20 cellular contexts compared by ENCODE assay signal in genomic region chr13:106859505-106859904, GRCh38.
A peak's percentile ranks its signal among the peaks of the same experiment; 100 is the strongest.
DNase-seq lines count a peak whose midpoint lies in the region; ATAC-seq and TF ChIP-seq lines count a peak whose summit lies in the region.
"Had no signal": no experiment of that assay in that cellular context is flagged by ENCODE, and none has a peak within 500 bp of the region (broad histone marks: within the 10 kb centered on the region; RNA-seq: fewer than 3 reads in every experiment).

No MANE protein-coding gene starts in this region.

- H3K79me2 ChIP-seq in PC-3 (ENCODE audit: low read length): no peaks in the 10 kb centered on the region
- H3K79me2 ChIP-seq in smooth muscle cell (ENCODE audit: low read depth): no peaks in the 10 kb centered on the region

- DNase-seq in HEK293T (ENCODE audit: extremely low spot score): no peak
- DNase-seq in PC-3: peak; percentile 28
- peak; percentile 77 for DNase-seq in islet precursor cell
- no peak for DNase-seq in smooth muscle cell (lab: John Stamatoyannopoulos, UW; ENCODE audit: unreplicated experiment)
- DNase-seq in T1000 (lab: John Stamatoyannopoulos, UW): no peak
- DNase-seq in stimulated activated CD4-positive, alpha-beta T cell treated with anti-CD3 and anti-CD28 coated beads, Interleukin-4, amount 100 ng/mL, for 1 hour: no peak
- DNase-seq: activated CD4-positive, alpha-beta T cell treated with anti-CD3 and anti-CD28 coated beads, Interleukin-2, amount 50 U/mL, for 48 hours; activated effector memory CD4-positive, alpha-beta T cell treated with anti-CD3 and anti-CD28 coated beads, Interleukin-2, amount 50 U/mL, for 16 hours; CD8-positive, alpha-beta memory T cell; dermis blood vessel endothelial cell; kidney; mammary epithelial cell; NCI-H1105 treated with DMSO at 0.1 percent for 48 hours; NCI-H2227 treated with DMSO at 0.1 percent for 48 hours; Peyer's patch; T-helper 2 cell had no signal

- TF ChIP-seq CTCF in PC-3 (conservative IDR thresholded peaks at IDR 0.05; ENCODE audit: low read depth, low read length) (no peak), smooth muscle cell (IDR thresholded peaks at IDR 0.05; ENCODE audit: borderline replicate concordance, insufficient read depth, poor library complexity, severe bottlenecking) (no peak)

- intact Hi-C loops in PC-3 (cut with micrococcal nuclease): no loop called here

- H3F3A ChIP-seq in PC-3 (ENCODE audit: low read length, unreplicated experiment) (no peaks in the 10 kb centered on the region), smooth muscle cell (ENCODE audit: low read depth) (no peaks in the 10 kb centered on the region)

- H3K36me3 ChIP-seq in PC-3 (ENCODE audit: low read depth, low read length) (no peaks in the 10 kb centered on the region), smooth muscle cell (ENCODE audit: low read depth) (no peaks in the 10 kb centered on the region)
- H3K36me3 ChIP-seq: Peyer's patch, thoracic aorta had no signal

- BruUV-seq in PC-3 (replicated peaks; lab: Mats Ljungman, UMichigan): no TSS peak

- ATAC-seq in PC-3 (peak; percentile 24; the same call in 1 of the 2 replicates), GM21447 (IDR thresholded peaks at IDR 0.05; ENCODE audit: unreplicated experiment) (no peak)
- ATAC-seq: sciatic nerve; stimulated activated memory B cell treated with anti-CD40 and anti-IgM and Interleukin-4, amounts not matched to agents 10 μg/mL and 1 μg/mL and 100 μg/mL, for 72 hours had no signal

- POLR2A ChIA-PET in HEK293T (lab: Yijun Ruan, JAX): interaction anchor here (1.0 kb wide), 1 partner anchor 9 kb away, joined by 3 read pairs; no protein-coding TSS in a partner anchor
- POLR2A ChIA-PET in PC-3 (lab: Charles Lee; ENCODE audit: unreplicated experiment): no interaction called here

- H3K27ac ChIP-seq in PC-3 (ENCODE audit: low read length) (0 out of 2 replicates have a peak overlapping the region, but pooled peaks have one; percentile 16), smooth muscle cell (ENCODE audit: low read depth) (peak overlapping the region; percentile 28)
- H3K27ac ChIP-seq: Peyer's patch, thoracic aorta had no signal

- H3K4me1 ChIP-seq in PC-3 (ENCODE audit: insufficient read depth, low read length) (peaks cover 25% of the 10 kb centered on the region), smooth muscle cell (ENCODE audit: low read depth) (peaks cover 32% of the 10 kb centered on the region)
- H3K4me1 ChIP-seq: Peyer's patch had no signal

- H3K27me3 ChIP-seq in PC-3 (ENCODE audit: low read length): no peaks in the 10 kb centered on the region
- peaks cover 22% of the 10 kb centered on the region for H3K27me3 ChIP-seq in smooth muscle cell (ENCODE audit: low read depth)
- H3K27me3 ChIP-seq: Peyer's patch had no signal

- H4K20me1 ChIP-seq in PC-3 (ENCODE audit: low read length) (no peaks in the 10 kb centered on the region), smooth muscle cell (ENCODE audit: low read depth) (no peaks in the 10 kb centered on the region)

- H2AFZ ChIP-seq in PC-3 (ENCODE audit: low read length): 0 out of 2 replicates have a peak overlapping the region, but pooled peaks have one; percentile 26
- peak overlapping the region; percentile 43 for H2AFZ ChIP-seq in smooth muscle cell (ENCODE audit: low read depth)

- H3K4me2 ChIP-seq in PC-3 (ENCODE audit: low read length) (peak overlapping the region; percentile 53), smooth muscle cell (no peak overlapping the region)

- no peak overlapping the region for H3K9ac ChIP-seq in PC-3 (ENCODE audit: low read length)
- H3K9ac ChIP-seq in smooth muscle cell (ENCODE audit: low read depth): no peak overlapping the region

- 34% methylated on average over 4 of the region's 4 CpGs for WGBS in smooth muscle cell (ENCODE audit: low lambda C conversion rate)

- H3K9me3 ChIP-seq in PC-3 (ENCODE audit: low read length) (no peaks in the 10 kb centered on the region), smooth muscle cell (replicated peaks; ENCODE audit: low read depth) (no peaks in the 10 kb centered on the region)
- H3K9me3 ChIP-seq: Peyer's patch, thoracic aorta had no signal

- CTCF ChIA-PET in HEK293T (lab: Yijun Ruan, JAX): interaction anchor here (0.9 kb wide), 1 partner anchor 60 kb away, joined by 3 read pairs; no protein-coding TSS in a partner anchor
- CTCF ChIA-PET in PC-3 (lab: Charles Lee): no interaction called here

- H3K9me2 ChIP-seq in PC-3 (replicated peaks; ENCODE audit: low read length): no peaks in the 10 kb centered on the region

- H3K4me3 ChIP-seq in PC-3 (ENCODE audit: low read length): no peak overlapping the region
- no peak overlapping the region for H3K4me3 ChIP-seq in smooth muscle cell
- H3K4me3 ChIP-seq: Peyer's patch, thoracic aorta had no signal

TF ChIP-seq in HEK293T, 16 proteins besides CTCF, POLR2A, EP300 and RAD21:
- peak; percentile 22; the same call in 1 of the 2 replicates for TF ChIP-seq L3MBTL2 (conservative IDR thresholded peaks at IDR 0.05)
- no peak for TF ChIP-seq FOXM1 (IDR thresholded peaks at IDR 0.05; ENCODE audit: borderline replicate concordance)
- TF ChIP-seq HDGF (IDR thresholded peaks at IDR 0.05; ENCODE audit: borderline replicate concordance): no peak
TF ChIP-seq in HEK293T: peak in this region for 1.

Comparison
In these comparisons a context has a peak if more than half of its experiments do, and no peak if none do; other contexts are left out.
1. DNase-seq: peak in PC-3 (single experiment) and islet precursor cell (single experiment); none in HEK293T (single experiment), smooth muscle cell (single experiment), T1000 (single experiment) and stimulated activated CD4-positive, alpha-beta T cell treated with anti-CD3 and anti-CD28 coated beads, Interleukin-4, amount 100 ng/mL, for 1 hour (single experiment).